Comparison of ENCODE assay signal across 1 cellular context in genomic region chr11:78574386-78575381, GRCh38.
TF ChIP-seq lines count a peak whose summit lies in the region.

NARS2 (minus strand) TSS chr11:78574864; CDS start chr11:78574488, 376 bp downstream.

TF ChIP-seq in K562, 482 proteins besides CTCF, POLR2A, EP300 and RAD21 (continued from another document and continues in another):
- TF ChIP-seq ZNF280B (CRISPR knock-in tag; IDR thresholded peaks at IDR 0.05) (no peak), ZBED1 (IDR thresholded peaks at IDR 0.05) (no peak; the same call in 1 of the 2 replicates), DPF2 (IDR thresholded peaks at IDR 0.05) (peak; percentile 66; the same call in 1 of the 2 replicates), NFRKB (IDR thresholded peaks at IDR 0.05; ENCODE audit: low read depth) (no peak), POLR2B (IDR thresholded peaks at IDR 0.05; ENCODE audit: low read depth, partially characterized antibody) (peak; percentile 82), MYC (IDR thresholded peaks at IDR 0.05; ENCODE audit: low read depth, low read length) (peak; percentile 93), MYC (CRISPR knock-in tag; IDR thresholded peaks at IDR 0.05; ENCODE audit: borderline replicate concordance, low read depth) (peak; percentile 64; the same call in 1 of the 2 replicates), JUND (IDR thresholded peaks at IDR 0.05; ENCODE audit: borderline replicate concordance, low read depth, low read length) (peak; percentile 87), JUND (tag; IDR thresholded peaks at IDR 0.05; ENCODE audit: borderline replicate concordance, low read depth, low read length) (peak; percentile 68; the same call in 2 of the 3 replicates), SNRNP70 (optimal IDR thresholded peaks at IDR 0.05; ENCODE audit: low read depth, low read length) (no peak), GATAD2B (IDR thresholded peaks at IDR 0.05; ENCODE audit: borderline replicate concordance) (no peak), NCOA6 (IDR thresholded peaks at IDR 0.05) (peak; percentile 81), ZNF277 (CRISPR knock-in tag; IDR thresholded peaks at IDR 0.05; ENCODE audit: borderline replicate concordance) (no peak), ZNF318 (IDR thresholded peaks at IDR 0.05; ENCODE audit: borderline replicate concordance in 1 of 2, low read depth in 1 of 2) (no peak), SRSF3 (IDR thresholded peaks at IDR 0.05; ENCODE audit: insufficient read depth, low read length) (no peak), BRD9 (IDR thresholded peaks at IDR 0.05; ENCODE audit: low read depth, partially characterized antibody) (no peak), HSF4 (CRISPR knock-in tag; IDR thresholded peaks at IDR 0.05; ENCODE audit: borderline replicate concordance) (no peak), NR2F6 (CRISPR knock-in tag; IDR thresholded peaks at IDR 0.05) (no peak), ZNF354B (CRISPR knock-in tag; IDR thresholded peaks at IDR 0.05) (no peak), ZBTB8A (IDR thresholded peaks at IDR 0.05; ENCODE audit: partially characterized antibody) (no peak), ZBTB2 (IDR thresholded peaks at IDR 0.05) (peak; percentile 97), SUPT5H (IDR thresholded peaks at IDR 0.05) (peak; percentile 89), RBBP5 (IDR thresholded peaks at IDR 0.05; ENCODE audit: borderline replicate concordance, insufficient read depth, low read length, poor library complexity, severe bottlenecking) (peak; percentile 87), HNRNPH1 (optimal IDR thresholded peaks at IDR 0.05; ENCODE audit: low read depth, low read length) (no peak), MTA1 (IDR thresholded peaks at IDR 0.05; ENCODE audit: borderline replicate concordance) (no peak), PCBP1 (IDR thresholded peaks at IDR 0.05; ENCODE audit: low read depth, low read length, poor library complexity, severe bottlenecking) (no peak), ADNP (tag; IDR thresholded peaks at IDR 0.05) (no peak), SIN3A (IDR thresholded peaks at IDR 0.05; ENCODE audit: borderline replicate concordance in 2 of 2, control insufficient read depth in 1 of 2, low read depth in 2 of 2, low read length in 2 of 2) (peak; percentile 76 to 90; a peak in 3 of 4 replicates), PTBP1 (IDR thresholded peaks at IDR 0.05; ENCODE audit: low read depth, low read length) (no peak), NFIC (IDR thresholded peaks at IDR 0.05) (no peak), AFF4 (CRISPR knock-in tag; IDR thresholded peaks at IDR 0.05) (peak; percentile 88), ELF4 (CRISPR knock-in tag; IDR thresholded peaks at IDR 0.05) (no peak), PYGO2 (tag; IDR thresholded peaks at IDR 0.05) (no peak), HMG20B (CRISPR knock-in tag; IDR thresholded peaks at IDR 0.05) (no peak), ZKSCAN1 (IDR thresholded peaks at IDR 0.05; ENCODE audit: low read depth, low read length) (no peak), ZNF347 (CRISPR knock-in tag; IDR thresholded peaks at IDR 0.05; ENCODE audit: low read depth) (no peak), GMEB1 (CRISPR knock-in tag; IDR thresholded peaks at IDR 0.05) (peak; percentile 95), SMAD2 (IDR thresholded peaks at IDR 0.05; ENCODE audit: low read depth, low read length) (no peak), TBP (optimal IDR thresholded peaks at IDR 0.05; ENCODE audit: low read depth, low read length) (peak; percentile 56), LARP7 (IDR thresholded peaks at IDR 0.05) (no peak), HCFC1 (IDR thresholded peaks at IDR 0.05; ENCODE audit: low read depth, low read length) (0 out of 2 replicates have a peak, but pooled peaks have one; percentile 22), E4F1 (CRISPR knock-in tag; IDR thresholded peaks at IDR 0.05; ENCODE audit: borderline replicate concordance) (no peak), ZNF12 (CRISPR knock-in tag; IDR thresholded peaks at IDR 0.05) (no peak), ZKSCAN3 (CRISPR knock-in tag; IDR thresholded peaks at IDR 0.05) (no peak), POU5F1 (IDR thresholded peaks at IDR 0.05; ENCODE audit: borderline replicate concordance, low read depth, low read length, partially characterized antibody) (no peak), CBFA2T2 (conservative IDR thresholded peaks at IDR 0.05) (no peak), RCOR1 (IDR thresholded peaks at IDR 0.05; ENCODE audit: borderline replicate concordance in 1 of 2, low read depth in 2 of 2, low read length in 2 of 2) (no peak)
